In the genomic region with DNA sequence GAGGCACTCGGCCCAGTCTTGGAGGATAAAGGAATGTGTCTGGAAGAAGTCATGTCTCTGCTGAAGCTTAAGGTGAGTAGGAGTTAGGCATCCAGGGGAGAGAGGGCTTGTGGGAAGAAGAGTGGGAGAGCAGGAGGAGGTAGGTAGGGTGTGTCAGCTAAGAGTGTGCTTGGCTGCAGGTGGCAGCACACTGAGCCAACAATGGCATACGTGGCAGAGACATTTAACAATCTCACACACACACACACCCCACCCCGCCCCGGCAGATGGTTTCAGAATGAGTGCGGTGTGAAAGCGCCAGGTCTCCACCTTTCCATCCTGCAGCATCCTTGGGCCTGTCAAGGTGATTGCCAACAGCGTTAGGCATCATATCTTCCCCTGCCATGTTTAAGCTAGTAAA, we compare ENCODE assay signal across 1 cellular context.
TF ChIP-seq lines count a peak whose summit lies in the region.

No MANE protein-coding gene starts in this region.

TF ChIP-seq in HCT116, 20 proteins besides CTCF, POLR2A, EP300 and RAD21 (continued from another document):
- TF ChIP-seq, protein P1, sequence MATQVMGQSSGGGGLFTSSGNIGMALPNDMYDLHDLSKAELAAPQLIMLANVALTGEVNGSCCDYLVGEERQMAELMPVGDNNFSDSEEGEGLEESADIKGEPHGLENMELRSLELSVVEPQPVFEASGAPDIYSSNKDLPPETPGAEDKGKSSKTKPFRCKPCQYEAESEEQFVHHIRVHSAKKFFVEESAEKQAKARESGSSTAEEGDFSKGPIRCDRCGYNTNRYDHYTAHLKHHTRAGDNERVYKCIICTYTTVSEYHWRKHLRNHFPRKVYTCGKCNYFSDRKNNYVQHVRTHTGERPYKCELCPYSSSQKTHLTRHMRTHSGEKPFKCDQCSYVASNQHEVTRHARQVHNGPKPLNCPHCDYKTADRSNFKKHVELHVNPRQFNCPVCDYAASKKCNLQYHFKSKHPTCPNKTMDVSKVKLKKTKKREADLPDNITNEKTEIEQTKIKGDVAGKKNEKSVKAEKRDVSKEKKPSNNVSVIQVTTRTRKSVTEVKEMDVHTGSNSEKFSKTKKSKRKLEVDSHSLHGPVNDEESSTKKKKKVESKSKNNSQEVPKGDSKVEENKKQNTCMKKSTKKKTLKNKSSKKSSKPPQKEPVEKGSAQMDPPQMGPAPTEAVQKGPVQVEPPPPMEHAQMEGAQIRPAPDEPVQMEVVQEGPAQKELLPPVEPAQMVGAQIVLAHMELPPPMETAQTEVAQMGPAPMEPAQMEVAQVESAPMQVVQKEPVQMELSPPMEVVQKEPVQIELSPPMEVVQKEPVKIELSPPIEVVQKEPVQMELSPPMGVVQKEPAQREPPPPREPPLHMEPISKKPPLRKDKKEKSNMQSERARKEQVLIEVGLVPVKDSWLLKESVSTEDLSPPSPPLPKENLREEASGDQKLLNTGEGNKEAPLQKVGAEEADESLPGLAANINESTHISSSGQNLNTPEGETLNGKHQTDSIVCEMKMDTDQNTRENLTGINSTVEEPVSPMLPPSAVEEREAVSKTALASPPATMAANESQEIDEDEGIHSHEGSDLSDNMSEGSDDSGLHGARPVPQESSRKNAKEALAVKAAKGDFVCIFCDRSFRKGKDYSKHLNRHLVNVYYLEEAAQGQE (IDR thresholded peaks at IDR 0.05; ENCODE audit: low read depth): no peak
